ENCODE assay signal across 8 cellular contexts in genomic region chr5:54905942-54906537, GRCh38.
DNase-seq lines count a peak whose midpoint lies in the region; ATAC-seq, FAIRE-seq and TF ChIP-seq lines count a peak whose summit lies in the region.

No MANE protein-coding gene starts in this region.

- H3K36me3 ChIP-seq in WERI-Rb-1 (no peaks in the 10 kb centered on the region), bronchial epithelial cell (ENCODE audit: control insufficient read depth, insufficient read depth, low read length) (no peaks in the 10 kb centered on the region)

- ATAC-seq in left lobe of liver, result peak; percentile 73
- ATAC-seq in HG03159 (IDR thresholded peaks at IDR 0.05; ENCODE audit: unreplicated experiment), result no peak

- FAIRE-seq in bronchial epithelial cell (lab: Jason Lieb, UNC), result no peak

- H3K4me3 ChIP-seq in WERI-Rb-1 (ENCODE audit: low read depth, low read length) (no peak overlapping the region), bronchial epithelial cell (ENCODE audit: low read depth, low read length) (no peak overlapping the region)

- DNase-seq in EL (peak; percentile 69), M059J (ENCODE audit: low read depth) (peak; percentile 65), WERI-Rb-1 (peak; percentile 49), bronchial epithelial cell (ENCODE audit: low read depth) (peak; percentile 63), left lobe of liver (ENCODE audit: low spot score) (no peak), NCI-H146 treated with DMSO at 0.1 percent for 48 hours (lab: John Stamatoyannopoulos, UW; ENCODE audit: unreplicated experiment) (no peak)
- DNase-seq in stimulated activated CD4-positive, alpha-beta T cell treated with anti-CD3 and anti-CD28 coated beads, TNF-alpha, amount 100 ng/mL, for 4 hours (ENCODE audit: low read depth in 3 of 3), result peak; percentile 24 to 35 (median 30)

- H3K27ac ChIP-seq in WERI-Rb-1, result no peak overlapping the region

- TF ChIP-seq CTCF in WERI-Rb-1 (IDR thresholded peaks at IDR 0.05; ENCODE audit: low read depth, low read length), result peak; percentile 58
- TF ChIP-seq CTCF in bronchial epithelial cell (IDR thresholded peaks at IDR 0.05; ENCODE audit: insufficient read depth, low read length, severe bottlenecking), result peak; percentile 62

- H3K27me3 ChIP-seq in WERI-Rb-1 (ENCODE audit: insufficient read depth, low read depth, severe bottlenecking) (peaks cover 15% of the 10 kb centered on the region), bronchial epithelial cell (ENCODE audit: control insufficient read depth, insufficient read depth, low read length) (peaks cover 4% of the 10 kb centered on the region)

- no peaks in the 10 kb centered on the region for H3K9me3 ChIP-seq in WERI-Rb-1 (ENCODE audit: severe bottlenecking)

Comparison
In these comparisons a context has a peak if more than half of its experiments do, and no peak if none do; other contexts are left out.
1. DNase-seq: peak in EL (single experiment), M059J (single experiment), WERI-Rb-1 (single experiment), bronchial epithelial cell (single experiment) and stimulated activated CD4-positive, alpha-beta T cell treated with anti-CD3 and anti-CD28 coated beads, TNF-alpha, amount 100 ng/mL, for 4 hours (3 of 3); none in left lobe of liver (single experiment) and NCI-H146 treated with DMSO at 0.1 percent for 48 hours (single experiment).